9 cellular contexts compared by ENCODE assay signal in the genomic region with DNA sequence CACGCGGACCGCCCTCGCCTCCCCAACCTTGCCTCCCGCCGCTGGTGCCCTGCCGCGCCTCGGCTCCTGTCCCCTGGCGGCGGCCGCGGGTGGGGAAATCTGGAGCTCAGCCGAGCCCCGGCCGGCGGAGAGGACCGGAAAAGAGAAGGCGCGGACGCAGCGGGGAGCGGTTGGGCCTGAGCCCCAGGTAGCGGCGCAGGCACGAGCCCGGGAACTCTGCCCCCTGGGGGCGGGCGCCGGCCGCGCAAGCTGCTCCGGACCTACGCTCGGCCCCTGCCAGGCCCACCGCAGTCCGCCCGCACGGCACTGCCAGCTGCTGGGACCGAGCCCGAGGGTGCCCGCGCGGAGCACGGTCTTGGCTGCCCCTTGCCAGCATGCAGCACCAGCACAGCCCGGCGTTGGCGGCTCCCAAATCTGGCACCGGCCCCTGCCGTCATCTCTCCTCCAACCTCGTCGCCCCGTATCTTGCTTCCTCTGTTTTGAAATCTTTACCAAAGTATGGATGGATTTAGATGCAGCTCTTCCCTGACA. TPM values are rescaled to one million over a fixed set of nuclear protein-coding genes. Genes with fewer than 3 reads are reported as not detected.
DNase-seq lines count a peak whose midpoint lies in the region; ATAC-seq, FAIRE-seq and TF ChIP-seq lines count a peak whose summit lies in the region.
"Had no signal": no experiment of that assay in that cellular context is flagged by ENCODE, and none has a peak within 500 bp of the region (broad histone marks: within the 10 kb centered on the region; RNA-seq: fewer than 3 reads in every experiment).

A gene with protein sequence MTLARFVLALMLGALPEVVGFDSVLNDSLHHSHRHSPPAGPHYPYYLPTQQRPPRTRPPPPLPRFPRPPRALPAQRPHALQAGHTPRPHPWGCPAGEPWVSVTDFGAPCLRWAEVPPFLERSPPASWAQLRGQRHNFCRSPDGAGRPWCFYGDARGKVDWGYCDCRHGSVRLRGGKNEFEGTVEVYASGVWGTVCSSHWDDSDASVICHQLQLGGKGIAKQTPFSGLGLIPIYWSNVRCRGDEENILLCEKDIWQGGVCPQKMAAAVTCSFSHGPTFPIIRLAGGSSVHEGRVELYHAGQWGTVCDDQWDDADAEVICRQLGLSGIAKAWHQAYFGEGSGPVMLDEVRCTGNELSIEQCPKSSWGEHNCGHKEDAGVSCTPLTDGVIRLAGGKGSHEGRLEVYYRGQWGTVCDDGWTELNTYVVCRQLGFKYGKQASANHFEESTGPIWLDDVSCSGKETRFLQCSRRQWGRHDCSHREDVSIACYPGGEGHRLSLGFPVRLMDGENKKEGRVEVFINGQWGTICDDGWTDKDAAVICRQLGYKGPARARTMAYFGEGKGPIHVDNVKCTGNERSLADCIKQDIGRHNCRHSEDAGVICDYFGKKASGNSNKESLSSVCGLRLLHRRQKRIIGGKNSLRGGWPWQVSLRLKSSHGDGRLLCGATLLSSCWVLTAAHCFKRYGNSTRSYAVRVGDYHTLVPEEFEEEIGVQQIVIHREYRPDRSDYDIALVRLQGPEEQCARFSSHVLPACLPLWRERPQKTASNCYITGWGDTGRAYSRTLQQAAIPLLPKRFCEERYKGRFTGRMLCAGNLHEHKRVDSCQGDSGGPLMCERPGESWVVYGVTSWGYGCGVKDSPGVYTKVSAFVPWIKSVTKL (minus strand): TSS at position 161 of the 531 bp plus-strand sequence. CDS start 283 bp downstream, outside the sequence.

- in situ Hi-C loops in SK-MEL-5 (cut with HindIII; ENCODE audit: low pct_unique_long_range_greater_than_20kb, low sequenced_read_pairs): no loop called here

- no peaks in the 10 kb centered on the region for H3K36me3 ChIP-seq in heart right ventricle
- no peaks in the 10 kb centered on the region for H3K36me3 ChIP-seq in psoas muscle (ENCODE audit: insufficient read depth in 1 of 2, low read depth in 1 of 2)

- H3K27me3 ChIP-seq in heart right ventricle: peaks cover 7 to 90% (median 80%) of the 10 kb centered on the region in 7 donors
- peaks cover 0 to 63% (median 15%) of the 10 kb centered on the region in 3 donors for H3K27me3 ChIP-seq in psoas muscle (ENCODE audit: insufficient read depth in 3 of 3, low read length in 2 of 3)

- H3K9me3 ChIP-seq in heart right ventricle (no peaks in the 10 kb centered on the region), psoas muscle (no peaks in the 10 kb centered on the region)

- intact Hi-C loops in heart right ventricle (cut with DNase I): no loop called here
- intact Hi-C loops in psoas muscle (cut with DNase I): loop anchor here in 1 of 2 donors (1.0 to 5.0 kb wide), 2 partner anchors 30 to 71 kb away; no protein-coding TSS in a partner anchor

- H3K4me1 ChIP-seq in heart right ventricle (peaks cover 0 to 18% (median 11%) of the 10 kb centered on the region in 9 donors), psoas muscle (no peaks in the 10 kb centered on the region)

- no peak within 1 kb of the TSS for H3K27ac Mint-ChIP-seq in activated naive CD4-positive, alpha-beta T cell treated with anti-CD3 and anti-CD28 coated beads, Interleukin-2, amount 50 U/mL, for 72 hours

- peak; percentile 32 to 72 (median 58) for TF ChIP-seq CTCF in heart right ventricle (IDR thresholded peaks at IDR 0.05)
- TF ChIP-seq CTCF in psoas muscle (IDR thresholded peaks at IDR 0.05): peak; percentile 56

- peak; percentile 99 for ATAC-seq in GM21526 (IDR thresholded peaks at IDR 0.05; ENCODE audit: low FRiP score, unreplicated experiment)
- ATAC-seq in activated naive CD4-positive, alpha-beta T cell treated with anti-CD3 and anti-CD28 coated beads, Interleukin-2, amount 50 U/mL, for 72 hours: peak; percentile 94 to 97
- ATAC-seq in heart right ventricle: peak; percentile 42 to 91 (median 72)
- peak; percentile 82 to 92 (median 86) for ATAC-seq in psoas muscle

- DNase-seq in Daoy (ENCODE audit: low read depth) (peak; percentile 79), HTR-8/SVneo (ENCODE audit: insufficient read length, low spot score) (peak; percentile 75), SK-MEL-5 (ENCODE audit: low read depth, low spot score) (peak; percentile 72), heart right ventricle (peak; percentile 10 to 54), psoas muscle (peak; percentile 60 to 72), SHP77 treated with DMSO at 0.1 percent for 48 hours (lab: John Stamatoyannopoulos, UW) (no peak)
- peak; percentile 67 to 79 for DNase-seq in activated naive CD4-positive, alpha-beta T cell treated with anti-CD3 and anti-CD28 coated beads, Interleukin-2, amount 50 U/mL, for 72 hours (ENCODE audit: low spot score in 2 of 2)

- H3K27ac ChIP-seq in heart right ventricle (no peak within 1 kb of the TSS), psoas muscle (no peak within 1 kb of the TSS)
- H3K27ac ChIP-seq: epithelial cell of prostate had no signal

- WGBS in heart right ventricle, 2 donors: 0 to 1% methylated on average over 51 to 53 of the region's 53 CpGs
- 0 to 1% (median 1%) methylated on average over 31 to 53 of the region's 53 CpGs for WGBS in psoas muscle, 3 donors

- peaks cover 0 to 16% of the 10 kb centered on the region in 2 donors for H3K36me3 Mint-ChIP-seq in activated naive CD4-positive, alpha-beta T cell treated with anti-CD3 and anti-CD28 coated beads, Interleukin-2, amount 50 U/mL, for 72 hours

- peak within 1 kb of the TSS; percentile 21 to 52 (median 40) for H3K4me3 ChIP-seq in heart right ventricle
- peak within 1 kb of the TSS; percentile 62 for H3K4me3 ChIP-seq in psoas muscle

- no peak for FAIRE-seq in HTR-8/SVneo (lab: Jason Lieb, UNC)

- no peaks in the 10 kb centered on the region for H3K9me3 Mint-ChIP-seq in activated naive CD4-positive, alpha-beta T cell treated with anti-CD3 and anti-CD28 coated beads, Interleukin-2, amount 50 U/mL, for 72 hours

RNA-seq across cellular contexts. Expression of the gene that starts here (rescaled TPM):
- 5.8 and 10.9 TPM in 2 replicates for total RNA-seq in Daoy (2014; rRNA removed; shearing (Covaris generic))
- 8.1 and 10.3 TPM in 2 replicates for total RNA-seq in SK-MEL-5 (2014; rRNA removed; shearing (Covaris generic))
- 12.2 and 15.3 TPM in 2 replicates for polyA plus RNA-seq in SK-MEL-5 (2015; cell fraction: cytosol; rRNA removed)
- polyA plus RNA-seq in SK-MEL-5 (2015; cell fraction: nucleus; rRNA removed): 8.6 and 10.3 TPM in 2 replicates
- under 1 TPM in 1 of 2 donors, not detected in 1; 0.30 TPM for total RNA-seq in activated naive CD4-positive, alpha-beta T cell treated with anti-CD3 and anti-CD28 coated beads, Interleukin-2, amount 50 U/mL, for 72 hours
- total RNA-seq in heart right ventricle: under 1 TPM in 1 of 10 donors, not detected in 9; 0.47 TPM
- polyA plus RNA-seq in heart right ventricle: under 1 TPM in 1 of 2 donors, not detected in 1; 0.03 TPM
- total RNA-seq in psoas muscle: under 1 TPM; 0.06 to 0.49 (median 0.18) TPM
- polyA plus RNA-seq in psoas muscle: under 1 TPM in 2 of 3 donors, not detected in 1; 0.01 to 0.03 TPM

Comparison
In these comparisons a context has a peak if more than half of its experiments do, and no peak if none do; other contexts are left out.
1. Peak in DNase-seq and ATAC-seq in activated naive CD4-positive, alpha-beta T cell treated with anti-CD3 and anti-CD28 coated beads, Interleukin-2, amount 50 U/mL, for 72 hours; RNA of the gene not detected or under 1 TPM.
2. Peak in DNase-seq, ATAC-seq and H3K4me3 ChIP-seq in heart right ventricle; RNA of the gene not detected or under 1 TPM.
3. Peak in DNase-seq, ATAC-seq and H3K4me3 ChIP-seq in psoas muscle; RNA of the gene not detected or under 1 TPM.